ENCODE assay signal across 7 cellular contexts in the genomic region with DNA sequence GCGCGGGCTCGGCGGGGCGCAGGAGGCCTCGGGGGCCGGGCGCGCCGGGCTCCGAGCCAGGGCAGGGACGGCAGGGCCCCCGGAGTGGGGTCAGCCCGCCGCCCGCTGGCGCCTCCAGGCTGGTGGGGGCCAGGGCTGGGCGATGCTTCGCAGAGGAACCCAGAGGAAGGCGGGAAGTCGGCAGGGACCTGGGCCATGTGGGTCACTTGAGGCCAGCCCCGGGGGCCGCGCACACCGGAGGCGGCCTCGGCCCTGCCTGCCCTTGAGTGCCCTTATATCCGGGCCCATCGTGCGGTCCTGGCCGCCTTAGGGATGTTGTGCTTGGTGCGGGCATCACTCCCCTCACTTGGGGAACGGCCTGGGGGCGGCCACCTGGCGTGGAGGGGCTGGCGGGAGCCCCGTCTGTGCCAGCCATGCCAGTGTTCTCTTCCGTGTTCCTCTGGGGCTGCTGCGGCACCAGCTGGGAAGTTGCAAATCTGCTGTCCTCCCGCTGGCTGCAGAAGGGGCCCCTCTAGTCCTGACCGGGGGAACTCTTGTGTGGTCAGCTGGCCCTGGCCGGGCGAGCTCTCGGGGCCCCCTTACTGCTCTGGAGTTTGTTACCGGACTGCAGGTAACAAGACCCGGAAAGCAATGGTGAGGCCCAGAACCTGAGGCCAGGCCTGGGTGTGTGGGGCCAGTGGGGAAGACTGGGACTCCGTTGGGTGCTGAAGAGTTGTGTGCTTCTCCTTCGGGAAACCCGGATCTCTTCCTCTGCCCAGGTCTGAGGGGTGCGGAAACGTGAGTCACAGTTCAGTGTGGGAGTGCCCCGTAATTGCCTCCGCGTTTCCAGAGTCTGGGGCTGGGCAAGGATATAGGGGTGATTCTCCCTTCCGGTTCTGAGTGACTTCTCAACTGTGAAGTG. TPM values are rescaled to one million over a fixed set of nuclear protein-coding genes. Genes with fewer than 3 reads are reported as not detected.
DNase-seq lines count a peak whose midpoint lies in the region; ATAC-seq and TF ChIP-seq lines count a peak whose summit lies in the region.

No MANE protein-coding gene starts in this region.

- H3K27ac Mint-ChIP-seq in stimulated activated memory B cell treated with anti-CD40 and anti-IgM and Interleukin-4, amounts not matched to agents 10 μg/mL and 1 μg/mL and 100 μg/mL, for 72 hours, result peak overlapping the region; percentile 83

- in situ Hi-C loops in astrocyte of the spinal cord (cut with HindIII; ENCODE audit: low sequenced_read_pairs), result no loop called here

- DNase-seq in RWPE2 (ENCODE audit: low spot score) (no peak), astrocyte of the spinal cord (ENCODE audit: low read depth, low spot score) (peak; percentile 37), left lobe of liver (ENCODE audit: low spot score) (no peak), OCI-M2 (lab: John Stamatoyannopoulos, UW; ENCODE audit: unreplicated experiment) (no peak)

- no peaks in the 10 kb centered on the region for H3K9me3 ChIP-seq in RWPE2 (ENCODE audit: severe bottlenecking)

- H3K4me1 Mint-ChIP-seq in stimulated activated memory B cell treated with anti-CD40 and anti-IgM and Interleukin-4, amounts not matched to agents 10 μg/mL and 1 μg/mL and 100 μg/mL, for 72 hours, result peaks cover 57% of the 10 kb centered on the region

- H3K36me3 ChIP-seq in RWPE2 (ENCODE audit: low read depth), result peaks cover 9% of the 10 kb centered on the region

- peaks cover 5% of the 10 kb centered on the region for H3K36me3 Mint-ChIP-seq in stimulated activated memory B cell treated with anti-CD40 and anti-IgM and Interleukin-4, amounts not matched to agents 10 μg/mL and 1 μg/mL and 100 μg/mL, for 72 hours

- no peaks in the 10 kb centered on the region for H3K27me3 ChIP-seq in RWPE2 (ENCODE audit: insufficient read depth, poor library complexity, severe bottlenecking)

- peak overlapping the region; percentile 88 for H3K4me3 Mint-ChIP-seq in stimulated activated memory B cell treated with anti-CD40 and anti-IgM and Interleukin-4, amounts not matched to agents 10 μg/mL and 1 μg/mL and 100 μg/mL, for 72 hours

- no peaks in the 10 kb centered on the region for H3K9me3 Mint-ChIP-seq in stimulated activated memory B cell treated with anti-CD40 and anti-IgM and Interleukin-4, amounts not matched to agents 10 μg/mL and 1 μg/mL and 100 μg/mL, for 72 hours

- H3K27ac ChIP-seq in RWPE2 (ENCODE audit: poor library complexity, severe bottlenecking), result peak overlapping the region; percentile 91

- TF ChIP-seq CTCF in RWPE2 (IDR thresholded peaks at IDR 0.05; ENCODE audit: poor library complexity, severe bottlenecking) (no peak), astrocyte of the spinal cord (IDR thresholded peaks at IDR 0.05; ENCODE audit: low read depth, low read length) (no peak)

- peak overlapping the region; percentile 62 for H3K4me3 ChIP-seq in RWPE2 (ENCODE audit: severe bottlenecking)
- peak overlapping the region; percentile 72 for H3K4me3 ChIP-seq in astrocyte of the spinal cord (ENCODE audit: low read depth, low read length)

- peaks cover 13% of the 10 kb centered on the region for H3K4me1 ChIP-seq in RWPE2 (ENCODE audit: insufficient read depth, poor library complexity, severe bottlenecking)

- ATAC-seq in GM18498 (IDR thresholded peaks at IDR 0.05; ENCODE audit: unreplicated experiment) (peak; percentile 4), HG02973 (IDR thresholded peaks at IDR 0.05; ENCODE audit: unreplicated experiment) (peak; percentile 10), RWPE2 (ENCODE audit: low read depth) (peak; percentile 51), left lobe of liver (peak; percentile 1)
- no peak for ATAC-seq in stimulated activated memory B cell treated with anti-CD40 and anti-IgM and Interleukin-4, amounts not matched to agents 10 μg/mL and 1 μg/mL and 100 μg/mL, for 72 hours

- no peaks in the 10 kb centered on the region for H3K27me3 Mint-ChIP-seq in stimulated activated memory B cell treated with anti-CD40 and anti-IgM and Interleukin-4, amounts not matched to agents 10 μg/mL and 1 μg/mL and 100 μg/mL, for 72 hours

RNA-seq across cellular contexts. Expression of gene CAPN15, which starts 0.8 kb away (rescaled TPM):
- total RNA-seq in left lobe of liver, result 31.6 TPM

RNA-seq across cellular contexts. Expression of gene PRR35, which starts 31.8 kb away (rescaled TPM):
- not detected for total RNA-seq in left lobe of liver

RNA-seq across cellular contexts. Expression of gene NHLRC4, which starts 38.4 kb away (rescaled TPM):
- 0.28 TPM for total RNA-seq in left lobe of liver

RNA-seq across cellular contexts. Expression of gene PIGQ, which starts 41.4 kb away (rescaled TPM):
- total RNA-seq in left lobe of liver, result 42.1 TPM
